Comparison of ENCODE assay signal across 1 cellular context in the genomic region with DNA sequence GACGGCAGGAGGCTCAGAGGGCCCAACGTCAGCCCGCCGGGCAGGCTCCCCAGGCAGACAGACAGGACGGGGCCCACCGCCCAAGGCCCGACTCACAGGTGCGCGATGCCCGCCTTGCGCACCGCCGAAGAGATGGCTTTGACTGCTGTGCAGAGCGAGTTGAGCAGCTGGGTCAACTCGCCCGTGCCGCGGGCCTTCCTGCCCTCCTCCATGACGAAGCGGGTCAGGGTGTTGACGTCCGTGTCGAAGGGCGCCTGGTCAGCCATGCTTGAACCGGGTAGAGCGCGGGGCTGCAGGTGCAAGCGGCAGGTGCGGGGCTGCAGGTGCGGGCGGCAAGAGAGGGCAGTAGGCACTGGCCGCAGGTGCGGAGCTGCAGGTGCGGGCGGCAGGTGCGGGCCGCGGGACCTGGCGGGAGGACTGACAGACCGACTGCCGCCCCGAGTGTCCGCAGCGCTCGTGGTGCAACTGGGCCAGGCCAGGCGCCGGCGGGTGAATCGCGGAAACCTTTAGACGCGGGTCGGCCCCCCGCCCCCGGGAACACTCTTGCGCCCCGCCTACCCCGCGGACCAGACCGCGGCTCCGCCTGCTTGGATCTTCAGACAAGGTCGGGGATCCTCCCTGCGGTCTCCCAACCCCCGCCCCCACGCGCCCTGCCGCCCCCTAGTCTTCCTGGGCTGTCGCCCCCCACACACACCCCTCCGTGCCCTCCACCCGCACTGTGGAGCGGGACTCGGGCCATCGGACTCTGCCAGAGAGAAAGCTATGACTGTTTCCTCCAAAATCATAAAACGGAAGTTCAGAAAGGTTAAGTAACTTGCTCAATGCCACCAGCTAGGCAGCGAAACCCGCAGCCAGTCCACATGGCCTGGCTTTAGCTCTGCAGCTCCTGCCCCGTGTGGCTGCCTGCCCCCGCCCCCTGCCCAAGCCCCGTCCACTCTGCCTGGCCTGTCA.
TF ChIP-seq lines count a peak whose summit lies in the region.

A gene (minus strand): TSS at position 474 of the 951 bp plus-strand sequence. CDS start 208 bp downstream, at position 266.

TF ChIP-seq in SK-N-SH treated with all-trans-retinoic acid at 6 μM for 48 hours, 23 proteins besides CTCF, POLR2A, EP300 and RAD21 (continued from another document):
- TF ChIP-seq GLIS3 (CRISPR knock-in tag; IDR thresholded peaks at IDR 0.05) (no peak), RARB (CRISPR knock-in tag; IDR thresholded peaks at IDR 0.05) (no peak), TCF4 (CRISPR knock-in tag; IDR thresholded peaks at IDR 0.05; ENCODE audit: borderline replicate concordance) (no peak), SNAI2 (CRISPR knock-in tag; IDR thresholded peaks at IDR 0.05) (no peak), BACH2 (CRISPR knock-in tag; IDR thresholded peaks at IDR 0.05; ENCODE audit: borderline replicate concordance) (no peak), CSDC2 (CRISPR knock-in tag; IDR thresholded peaks at IDR 0.05) (no peak), ZFP3 (CRISPR knock-in tag; IDR thresholded peaks at IDR 0.05) (no peak), ZC3H10 (CRISPR knock-in tag; IDR thresholded peaks at IDR 0.05) (no peak)
- TF ChIP-seq, protein P1, sequence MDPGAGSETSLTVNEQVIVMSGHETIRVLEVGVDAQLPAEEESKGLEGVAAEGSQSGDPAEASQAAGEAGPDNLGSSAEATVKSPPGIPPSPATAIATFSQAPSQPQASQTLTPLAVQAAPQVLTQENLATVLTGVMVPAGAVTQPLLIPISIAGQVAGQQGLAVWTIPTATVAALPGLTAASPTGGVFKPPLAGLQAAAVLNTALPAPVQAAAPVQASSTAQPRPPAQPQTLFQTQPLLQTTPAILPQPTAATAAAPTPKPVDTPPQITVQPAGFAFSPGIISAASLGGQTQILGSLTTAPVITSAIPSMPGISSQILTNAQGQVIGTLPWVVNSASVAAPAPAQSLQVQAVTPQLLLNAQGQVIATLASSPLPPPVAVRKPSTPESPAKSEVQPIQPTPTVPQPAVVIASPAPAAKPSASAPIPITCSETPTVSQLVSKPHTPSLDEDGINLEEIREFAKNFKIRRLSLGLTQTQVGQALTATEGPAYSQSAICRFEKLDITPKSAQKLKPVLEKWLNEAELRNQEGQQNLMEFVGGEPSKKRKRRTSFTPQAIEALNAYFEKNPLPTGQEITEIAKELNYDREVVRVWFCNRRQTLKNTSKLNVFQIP (CRISPR knock-in tag; IDR thresholded peaks at IDR 0.05; ENCODE audit: borderline replicate concordance, low read depth) = no peak
- TF ChIP-seq, protein P2, sequence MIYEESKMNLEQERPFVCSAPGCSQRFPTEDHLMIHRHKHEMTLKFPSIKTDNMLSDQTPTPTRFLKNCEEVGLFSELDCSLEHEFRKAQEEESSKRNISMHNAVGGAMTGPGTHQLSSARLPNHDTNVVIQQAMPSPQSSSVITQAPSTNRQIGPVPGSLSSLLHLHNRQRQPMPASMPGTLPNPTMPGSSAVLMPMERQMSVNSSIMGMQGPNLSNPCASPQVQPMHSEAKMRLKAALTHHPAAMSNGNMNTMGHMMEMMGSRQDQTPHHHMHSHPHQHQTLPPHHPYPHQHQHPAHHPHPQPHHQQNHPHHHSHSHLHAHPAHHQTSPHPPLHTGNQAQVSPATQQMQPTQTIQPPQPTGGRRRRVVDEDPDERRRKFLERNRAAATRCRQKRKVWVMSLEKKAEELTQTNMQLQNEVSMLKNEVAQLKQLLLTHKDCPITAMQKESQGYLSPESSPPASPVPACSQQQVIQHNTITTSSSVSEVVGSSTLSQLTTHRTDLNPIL (CRISPR knock-in tag; IDR thresholded peaks at IDR 0.05; ENCODE audit: low read depth) = no peak
- TF ChIP-seq, protein P3, sequence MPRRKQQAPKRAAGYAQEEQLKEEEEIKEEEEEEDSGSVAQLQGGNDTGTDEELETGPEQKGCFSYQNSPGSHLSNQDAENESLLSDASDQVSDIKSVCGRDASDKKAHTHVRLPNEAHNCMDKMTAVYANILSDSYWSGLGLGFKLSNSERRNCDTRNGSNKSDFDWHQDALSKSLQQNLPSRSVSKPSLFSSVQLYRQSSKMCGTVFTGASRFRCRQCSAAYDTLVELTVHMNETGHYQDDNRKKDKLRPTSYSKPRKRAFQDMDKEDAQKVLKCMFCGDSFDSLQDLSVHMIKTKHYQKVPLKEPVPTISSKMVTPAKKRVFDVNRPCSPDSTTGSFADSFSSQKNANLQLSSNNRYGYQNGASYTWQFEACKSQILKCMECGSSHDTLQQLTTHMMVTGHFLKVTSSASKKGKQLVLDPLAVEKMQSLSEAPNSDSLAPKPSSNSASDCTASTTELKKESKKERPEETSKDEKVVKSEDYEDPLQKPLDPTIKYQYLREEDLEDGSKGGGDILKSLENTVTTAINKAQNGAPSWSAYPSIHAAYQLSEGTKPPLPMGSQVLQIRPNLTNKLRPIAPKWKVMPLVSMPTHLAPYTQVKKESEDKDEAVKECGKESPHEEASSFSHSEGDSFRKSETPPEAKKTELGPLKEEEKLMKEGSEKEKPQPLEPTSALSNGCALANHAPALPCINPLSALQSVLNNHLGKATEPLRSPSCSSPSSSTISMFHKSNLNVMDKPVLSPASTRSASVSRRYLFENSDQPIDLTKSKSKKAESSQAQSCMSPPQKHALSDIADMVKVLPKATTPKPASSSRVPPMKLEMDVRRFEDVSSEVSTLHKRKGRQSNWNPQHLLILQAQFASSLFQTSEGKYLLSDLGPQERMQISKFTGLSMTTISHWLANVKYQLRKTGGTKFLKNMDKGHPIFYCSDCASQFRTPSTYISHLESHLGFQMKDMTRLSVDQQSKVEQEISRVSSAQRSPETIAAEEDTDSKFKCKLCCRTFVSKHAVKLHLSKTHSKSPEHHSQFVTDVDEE (CRISPR knock-in tag; IDR thresholded peaks at IDR 0.05) = no peak
